9 cellular contexts compared by ENCODE assay signal in the genomic region with DNA sequence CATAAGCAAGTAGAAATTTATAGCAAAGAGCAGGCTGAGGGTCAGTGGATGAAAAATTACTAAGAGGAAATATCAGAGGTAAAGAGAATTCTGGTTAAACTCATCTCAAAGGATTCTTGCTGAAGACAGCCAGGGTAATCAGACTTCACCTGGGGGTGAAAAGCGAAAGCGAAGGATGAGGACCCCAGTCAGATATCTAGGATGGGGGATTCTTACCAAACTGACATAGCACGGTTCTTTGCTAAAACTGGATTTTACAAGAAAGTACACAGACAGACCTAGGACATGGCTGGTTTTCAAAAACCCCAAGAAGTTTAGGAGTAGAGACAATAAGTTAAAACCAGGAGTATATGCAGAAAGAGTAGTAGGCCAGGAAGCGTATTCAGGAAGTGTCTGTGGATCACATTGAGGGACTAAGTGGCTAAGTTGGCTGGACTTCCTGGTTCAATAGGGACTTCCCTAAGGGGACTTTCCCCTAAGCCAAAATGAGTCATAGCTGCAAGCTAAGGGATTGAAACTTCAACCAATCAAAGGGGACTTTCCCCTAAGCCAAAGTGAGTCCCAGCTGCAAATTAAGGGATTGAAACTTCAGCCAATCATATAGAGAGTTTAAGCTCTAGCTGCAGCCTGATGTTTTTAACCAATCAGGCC. TPM values are rescaled to one million over a fixed set of nuclear protein-coding genes. Genes with fewer than 3 reads are reported as not detected.
DNase-seq lines count a peak whose midpoint lies in the region; ATAC-seq, FAIRE-seq and TF ChIP-seq lines count a peak whose summit lies in the region.
"Had no signal": no experiment of that assay in that cellular context is flagged by ENCODE, and none has a peak within 500 bp of the region (broad histone marks: within the 10 kb centered on the region; RNA-seq: fewer than 3 reads in every experiment).

No MANE protein-coding gene starts in this region.

- peak; percentile 43 for ATAC-seq in GM21723 (IDR thresholded peaks at IDR 0.05; ENCODE audit: unreplicated experiment)

- H3K18ac ChIP-seq in mesendoderm (ENCODE audit: low read length) = no peak overlapping the region

- H3K4ac ChIP-seq in mesendoderm (ENCODE audit: low read depth, low read length) = no peak overlapping the region

- H3K79me1 ChIP-seq in mesendoderm (ENCODE audit: low read length) = no peaks in the 10 kb centered on the region

- no peak overlapping the region for H3K4me3 ChIP-seq in fibroblast of the aortic adventitia (ENCODE audit: low read depth, low read length)
- no peak overlapping the region for H3K4me3 ChIP-seq in mesendoderm (ENCODE audit: low read length)

- H3K27ac ChIP-seq in mesendoderm (ENCODE audit: low read depth, low read length) = no peak overlapping the region
- H3K27ac ChIP-seq: epithelial cell of prostate had no signal

- no peak overlapping the region for H2AK5ac ChIP-seq in mesendoderm (ENCODE audit: low read length)

- no peak for TF ChIP-seq CTCF in fibroblast of the aortic adventitia (IDR thresholded peaks at IDR 0.05; ENCODE audit: insufficient read depth, low read length)

- peaks cover 6% of the 10 kb centered on the region for H3K27me3 ChIP-seq in mesendoderm (ENCODE audit: insufficient read depth, low read length, poor library complexity)

- no peak overlapping the region for H3K56ac ChIP-seq in mesendoderm (ENCODE audit: low read length)

- peak; percentile 62 for FAIRE-seq in RCC 7860 (lab: Jason Lieb, UNC)

- H4K5ac ChIP-seq in mesendoderm (ENCODE audit: low read length) = no peak overlapping the region

- no peak overlapping the region for H2BK15ac ChIP-seq in mesendoderm (replicated peaks; ENCODE audit: low read depth)

- H2BK5ac ChIP-seq in mesendoderm (ENCODE audit: low read length) = no peak overlapping the region

- DNase-seq in GF-D8 (lab: John Stamatoyannopoulos, UW) = peak; percentile 25
- peak; percentile 83 for DNase-seq in RCC 7860 (ENCODE audit: low spot score)
- DNase-seq in fibroblast of the aortic adventitia (ENCODE audit: low read depth) = peak; percentile 41
- DNase-seq in posterior vena cava (ENCODE audit: low spot score) = no peak
- DNase-seq in dedifferentiated amniotic fluid mesenchymal stem cell (ENCODE audit: extremely low spot score) = no peak
- no peak for DNase-seq in mesendoderm
- no peak for DNase-seq in NCI-H2081 treated with DMSO at 0.1 percent for 48 hours (lab: John Stamatoyannopoulos, UW)

- H3K4me1 ChIP-seq in mesendoderm (ENCODE audit: control insufficient read depth, low read depth, low read length) = peaks cover 2% of the 10 kb centered on the region

- no peak overlapping the region for H3K4me2 ChIP-seq in mesendoderm (ENCODE audit: low read length)

- no peak overlapping the region for H3K23ac ChIP-seq in mesendoderm (ENCODE audit: low read length)

- WGBS in mesendoderm (ENCODE audit: extremely low coverage, insufficient coverage, low lambda C conversion rate) = no CpG with 5 or more reads among the region's 4 CpGs

- H3K36me3 ChIP-seq in mesendoderm (ENCODE audit: control insufficient read depth, insufficient read depth, low read length) = no peaks in the 10 kb centered on the region

- no peak overlapping the region for H4K8ac ChIP-seq in mesendoderm (ENCODE audit: low read depth, low read length)

- intact Hi-C loops in posterior vena cava (cut with DNase I) = no loop called here

- no peak overlapping the region for H3K9ac ChIP-seq in mesendoderm (ENCODE audit: low read length)

- no peak overlapping the region for H2BK120ac ChIP-seq in mesendoderm (ENCODE audit: low read depth, low read length)

- H3K79me2 ChIP-seq in mesendoderm (ENCODE audit: control insufficient read depth, insufficient read depth, low read length) = no peaks in the 10 kb centered on the region

RNA-seq across cellular contexts. Expression of a gene that starts 2.4 kb away (rescaled TPM):
- total RNA-seq in fibroblast of the aortic adventitia (ENCODE audit: low replicate concordance) (0.81 and 0.98 TPM in 2 replicates), posterior vena cava (1 to 10 TPM; 2.4 to 6.2 TPM)
- 0.88 TPM for polyA plus RNA-seq in mesendoderm (2013, experiment 1 of 2)
- 0.67 TPM for polyA plus RNA-seq in mesendoderm (2013, experiment 2 of 2)

RNA-seq across cellular contexts. Expression of a gene that starts 23.2 kb away (rescaled TPM):
- total RNA-seq in fibroblast of the aortic adventitia (ENCODE audit: low replicate concordance) = 17.0 and 18.0 TPM in 2 replicates
- total RNA-seq in posterior vena cava = 10 to 100 TPM; 49.2 to 53.6 TPM
- polyA plus RNA-seq in mesendoderm (2013, experiment 1 of 2) = 173 TPM
- 174 TPM for polyA plus RNA-seq in mesendoderm (2013, experiment 2 of 2)

RNA-seq across cellular contexts. Expression of a gene that starts 40.0 kb away (rescaled TPM):
- total RNA-seq in fibroblast of the aortic adventitia (ENCODE audit: low replicate concordance) (0.27 and 1.6 TPM in 2 replicates), posterior vena cava (1 to 10 TPM; 7.0 to 8.5 TPM)
- 0.25 TPM for polyA plus RNA-seq in mesendoderm (2013, experiment 1 of 2)
- polyA plus RNA-seq in mesendoderm (2013, experiment 2 of 2) = 0.25 TPM

Comparison
In these comparisons a context has a peak if more than half of its experiments do, and no peak if none do; other contexts are left out.
1. DNase-seq: peak in GF-D8 (single experiment), RCC 7860 (single experiment) and fibroblast of the aortic adventitia (single experiment); none in posterior vena cava (single experiment), dedifferentiated amniotic fluid mesenchymal stem cell (single experiment), mesendoderm (single experiment) and NCI-H2081 treated with DMSO at 0.1 percent for 48 hours (single experiment).